ENCODE assay signal across 23 cellular contexts in the genomic region with DNA sequence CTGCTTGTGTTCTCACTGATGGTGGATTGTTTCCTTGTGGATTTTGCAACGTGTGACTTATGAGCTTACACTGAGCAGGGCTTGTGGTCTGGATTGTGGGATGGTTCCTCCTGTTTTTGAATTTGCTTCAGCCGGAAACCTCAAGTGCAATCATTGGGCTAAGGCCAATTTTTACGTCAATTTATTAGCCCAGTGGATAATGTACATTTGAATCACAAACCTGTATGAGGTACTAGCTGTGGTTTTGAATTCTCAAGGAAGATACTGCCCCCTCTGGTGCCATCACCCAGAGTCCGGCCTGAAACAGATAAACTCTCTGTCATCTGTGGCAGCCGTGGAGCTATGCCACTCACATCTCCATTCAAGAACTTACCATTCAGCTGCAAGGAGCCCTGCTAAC. TPM values are rescaled to one million over a fixed set of nuclear protein-coding genes. Genes with fewer than 3 reads are reported as not detected.
DNase-seq lines count a peak whose midpoint lies in the region; ATAC-seq, FAIRE-seq and TF ChIP-seq lines count a peak whose summit lies in the region.
"Had no signal": no experiment of that assay in that cellular context is flagged by ENCODE, and none has a peak within 500 bp of the region (broad histone marks: within the 10 kb centered on the region; RNA-seq: fewer than 3 reads in every experiment).

No MANE protein-coding gene starts in this region.

- H3K4me3 Mint-ChIP-seq in activated T-helper 17 cell treated with anti-CD3 and anti-CD28 coated beads, Interleukin-2, amount 50 U/mL, for 72 hours = no peak overlapping the region
- no peak overlapping the region for H3K4me3 Mint-ChIP-seq in Calu3 (ENCODE audit: low read depth, unreplicated experiment)
- H3K4me3 Mint-ChIP-seq: activated naive CD4-positive, alpha-beta T cell treated with anti-CD3 and anti-CD28 coated beads for 36 hours; natural killer cell had no signal

- no peak overlapping the region for H3K9ac ChIP-seq in PC-3 (ENCODE audit: low read length)
- no peak overlapping the region for H3K9ac ChIP-seq in colonic mucosa (ENCODE audit: low read depth in 2 of 2, low read length in 2 of 2)
- H3K9ac ChIP-seq: KMS-11, SK-N-SH had no signal

- H3F3A ChIP-seq in PC-3 (ENCODE audit: low read length, unreplicated experiment) = no peaks in the 10 kb centered on the region

- DNase-seq in AG10803 (ENCODE audit: low read depth) = peak; percentile 8
- DNase-seq in HL-60 (ENCODE audit: low read depth in 1 of 2, low spot score in 1 of 2) = peak; percentile 35 to 61
- no peak for DNase-seq in PC-3
- peak; percentile 7 for DNase-seq in dermis blood vessel endothelial cell
- no peak for DNase-seq in GM12891 (ENCODE audit: insufficient read length, low spot score)
- DNase-seq in colonic mucosa = no peak
- no peak for DNase-seq in Calu3
- DNase-seq: activated CD4-positive, alpha-beta T cell treated with anti-CD3 and anti-CD28 coated beads, Interleukin-2, amount 50 U/mL, for 1 hour; activated naive CD4-positive, alpha-beta T cell treated with anti-CD3 and anti-CD28 coated beads for 36 hours; activated T-cell treated with anti-CD3 and anti-CD28 coated beads for 4 hours; natural killer cell; NCI-H1694; NCI-H446; OCI-M1; SK-N-SH; small intestine had no signal

- no peaks in the 10 kb centered on the region for H3K9me2 ChIP-seq in PC-3 (replicated peaks; ENCODE audit: low read length)
- H3K9me2 ChIP-seq: SK-N-SH had no signal

- CTCF ChIA-PET in PC-3 (lab: Charles Lee) (interaction anchor here (0.5 to 0.8 kb wide), 3 partner anchors 148 to 207 kb away, joined by 3 to 9 read pairs (median 5); partner anchors contain the start of gene ZNF783), Calu3 (lab: Charles Lee) (no interaction called here)

- BruUV-seq in PC-3 (replicated peaks; lab: Mats Ljungman, UMichigan) = no TSS peak
- no TSS peak for BruUV-seq in Calu3 (replicated peaks; lab: Mats Ljungman, UMichigan)

- H3K4me1 Mint-ChIP-seq in activated T-helper 17 cell treated with anti-CD3 and anti-CD28 coated beads, Interleukin-2, amount 50 U/mL, for 72 hours = no peaks in the 10 kb centered on the region
- no peaks in the 10 kb centered on the region for H3K4me1 Mint-ChIP-seq in Calu3 (ENCODE audit: low read depth, unreplicated experiment)
- H3K4me1 Mint-ChIP-seq: natural killer cell had no signal

- TF ChIP-seq POLR2A in GM12891 (IDR thresholded peaks at IDR 0.05; ENCODE audit: low read depth, low read length) = no peak

- peak; percentile 40 for ATAC-seq in PC-3
- ATAC-seq in activated T-helper 17 cell treated with anti-CD3 and anti-CD28 coated beads, Interleukin-2, amount 50 U/mL, for 72 hours (replicated peaks) = no peak
- ATAC-seq: GM12878, natural killer cell had no signal

- no peak for TF ChIP-seq CTCF in AG10803 (conservative IDR thresholded peaks at IDR 0.05; ENCODE audit: low read length)
- no peak for TF ChIP-seq CTCF in HL-60 (IDR thresholded peaks at IDR 0.05; ENCODE audit: insufficient read depth, low read length)
- TF ChIP-seq CTCF in PC-3 (conservative IDR thresholded peaks at IDR 0.05; ENCODE audit: low read depth, low read length) = 0 out of 2 replicates have a peak, but pooled peaks have one; percentile 23
- TF ChIP-seq CTCF in colonic mucosa (IDR thresholded peaks at IDR 0.05) = no peak
- no peak for TF ChIP-seq CTCF in Calu3 (IDR thresholded peaks at IDR 0.05; ENCODE audit: unreplicated experiment)

- no peak overlapping the region for H2AFZ ChIP-seq in PC-3 (ENCODE audit: low read length)

- H3K27ac Mint-ChIP-seq in activated T-helper 17 cell treated with anti-CD3 and anti-CD28 coated beads, Interleukin-2, amount 50 U/mL, for 72 hours = no peak overlapping the region
- H3K27ac Mint-ChIP-seq in Calu3 (ENCODE audit: unreplicated experiment) = no peak overlapping the region
- H3K27ac Mint-ChIP-seq: activated naive CD4-positive, alpha-beta T cell treated with anti-CD3 and anti-CD28 coated beads for 36 hours; natural killer cell; progenitor cell of endocrine pancreas had no signal

- H3K36me3 ChIP-seq in PC-3 (ENCODE audit: low read depth, low read length) (0 out of 2 replicates have a peak, but pooled peaks cover under 1% of the 10 kb centered on the region), colonic mucosa (no peaks in the 10 kb centered on the region)

- FAIRE-seq in GM12891 (lab: Jason Lieb, UNC) = no peak
- FAIRE-seq: G401.6, GM12878, islet of Langerhans, small intestine had no signal

- H3K27ac ChIP-seq in HL-60 (replicated peaks) (no peak overlapping the region), PC-3 (ENCODE audit: low read length) (no peak overlapping the region), colonic mucosa (no peak overlapping the region)
- H3K27ac ChIP-seq: KMS-11, suprapubic skin had no signal

- H4K20me1 ChIP-seq in PC-3 (ENCODE audit: low read length) = no peaks in the 10 kb centered on the region

- H3K4me2 ChIP-seq in PC-3 (ENCODE audit: low read length) = no peak overlapping the region
- H3K4me2 ChIP-seq: KMS-11, SK-N-SH had no signal

- no peaks in the 10 kb centered on the region for H3K79me2 ChIP-seq in PC-3 (ENCODE audit: low read length)

- intact Hi-C loops in PC-3 (cut with micrococcal nuclease) = no loop called here
- intact Hi-C loops in colonic mucosa (cut with DNase I) = no loop called here
- intact Hi-C loops in Calu3 (cut with micrococcal nuclease; ENCODE audit: unreplicated experiment) = no loop called here

- POLR2A ChIA-PET in PC-3 (lab: Charles Lee; ENCODE audit: unreplicated experiment) = interaction anchor here (0.6 kb wide), 1 partner anchor 157 kb away, joined by 3 read pairs; no protein-coding TSS in a partner anchor

- H3K4me3 ChIP-seq in AG10803 (ENCODE audit: low read length) (no peak overlapping the region), HL-60 (replicated peaks; ENCODE audit: insufficient read depth, low read length) (no peak overlapping the region), PC-3 (ENCODE audit: low read length) (no peak overlapping the region), colonic mucosa (no peak overlapping the region)
- H3K4me3 ChIP-seq: GM12878, suprapubic skin had no signal

- no peaks in the 10 kb centered on the region for H3K9me3 Mint-ChIP-seq in activated T-helper 17 cell treated with anti-CD3 and anti-CD28 coated beads, Interleukin-2, amount 50 U/mL, for 72 hours
- H3K9me3 Mint-ChIP-seq in Calu3 (ENCODE audit: low read depth, unreplicated experiment) = peaks cover 2% of the 10 kb centered on the region
- H3K9me3 Mint-ChIP-seq: activated naive CD4-positive, alpha-beta T cell treated with anti-CD3 and anti-CD28 coated beads for 36 hours; natural killer cell had no signal

- no peaks in the 10 kb centered on the region for H3K27me3 ChIP-seq in HL-60 (ENCODE audit: insufficient read depth, poor library complexity, severe bottlenecking)
- no peaks in the 10 kb centered on the region for H3K27me3 ChIP-seq in PC-3 (ENCODE audit: low read length)
- no peaks in the 10 kb centered on the region for H3K27me3 ChIP-seq in colonic mucosa
- H3K27me3 ChIP-seq: suprapubic skin had no signal

- H3K4me1 ChIP-seq in PC-3 (ENCODE audit: insufficient read depth, low read length) (no peaks in the 10 kb centered on the region), colonic mucosa (no peaks in the 10 kb centered on the region)
- H3K4me1 ChIP-seq: suprapubic skin had no signal

- H3K9me3 ChIP-seq in PC-3 (ENCODE audit: low read length) (peaks cover 10% of the 10 kb centered on the region; the same call in 1 of the 2 replicates), colonic mucosa (no peaks in the 10 kb centered on the region)
- H3K9me3 ChIP-seq: suprapubic skin had no signal

- H3K36me3 Mint-ChIP-seq in activated T-helper 17 cell treated with anti-CD3 and anti-CD28 coated beads, Interleukin-2, amount 50 U/mL, for 72 hours (ENCODE audit: low read depth) = peaks cover 18% of the 10 kb centered on the region
- peaks cover 4% of the 10 kb centered on the region for H3K36me3 Mint-ChIP-seq in Calu3 (ENCODE audit: insufficient read depth, unreplicated experiment)
- H3K36me3 Mint-ChIP-seq: natural killer cell had no signal

- H3K27me3 Mint-ChIP-seq in activated T-helper 17 cell treated with anti-CD3 and anti-CD28 coated beads, Interleukin-2, amount 50 U/mL, for 72 hours = no peaks in the 10 kb centered on the region
- H3K27me3 Mint-ChIP-seq in Calu3 (ENCODE audit: unreplicated experiment) = peaks cover 10% of the 10 kb centered on the region
- H3K27me3 Mint-ChIP-seq: progenitor cell of endocrine pancreas had no signal

TF ChIP-seq in GM12891, 5 proteins besides CTCF, POLR2A, EP300 and RAD21:
- no peak for TF ChIP-seq POLR2AphosphoS5 (IDR thresholded peaks at IDR 0.05; ENCODE audit: low read depth, low read length)
- TF ChIP-seq SPI1 (IDR thresholded peaks at IDR 0.05; ENCODE audit: low read depth, low read length) = no peak
- TF ChIP-seq PAX5 (IDR thresholded peaks at IDR 0.05; ENCODE audit: insufficient read depth, low read length, severe bottlenecking) = no peak

RNA-seq across cellular contexts. Expression of gene ZNF777, which starts 7.3 kb away (rescaled TPM):
- total RNA-seq in PC-3 (2014; rRNA removed) = 9.9 and 10.3 TPM in 2 replicates
- total RNA-seq in dermis blood vessel endothelial cell = 4.9 and 8.5 TPM in 2 replicates
- 6.1 TPM for polyA plus RNA-seq in GM12891 (2012; ENCODE audit: low read depth, missing spikeins)
- 10 to 100 TPM in 1 of 2 donors, 1 to 10 TPM in 1; 9.5 to 13.1 TPM for total RNA-seq in colonic mucosa
- total RNA-seq in activated T-helper 17 cell treated with anti-CD3 and anti-CD28 coated beads, Interleukin-2, amount 50 U/mL, for 72 hours = 1 to 10 TPM; 5.8 to 9.6 TPM
- total RNA-seq in Calu3 (2022) = 12.3 and 14.9 TPM in 2 replicates

RNA-seq across cellular contexts. Expression of gene ZNF746, which starts 29.4 kb away (rescaled TPM):
- 19.6 and 27.4 TPM in 2 replicates for total RNA-seq in PC-3 (2014; rRNA removed)
- 22.7 and 24.3 TPM in 2 replicates for total RNA-seq in dermis blood vessel endothelial cell
- polyA plus RNA-seq in GM12891 (2012; ENCODE audit: low read depth, missing spikeins) = 5.5 TPM
- 10 to 100 TPM; 12.2 to 14.5 TPM for total RNA-seq in colonic mucosa
- 10 to 100 TPM; 12.0 to 15.5 TPM for total RNA-seq in activated T-helper 17 cell treated with anti-CD3 and anti-CD28 coated beads, Interleukin-2, amount 50 U/mL, for 72 hours
- total RNA-seq in Calu3 (2022) = 17.5 and 18.5 TPM in 2 replicates

Comparison
In these comparisons a context has a peak if more than half of its experiments do, and no peak if none do; other contexts are left out.
1. DNase-seq: peak in AG10803 (single experiment), HL-60 (2 of 2) and dermis blood vessel endothelial cell (single experiment); none in PC-3 (single experiment), GM12891 (single experiment), colonic mucosa (single experiment) and Calu3 (single experiment).